ENCODE assay signal across 12 cellular contexts in genomic region chr6:44627091-44627878, GRCh38.
DNase-seq lines count a peak whose midpoint lies in the region; ATAC-seq and TF ChIP-seq lines count a peak whose summit lies in the region.
"Had no signal": no experiment of that assay in that cellular context is flagged by ENCODE, and none has a peak within 500 bp of the region (broad histone marks: within the 10 kb centered on the region; RNA-seq: fewer than 3 reads in every experiment).

No MANE protein-coding gene starts in this region.

- H3K27ac ChIP-seq in adrenal gland: no peak overlapping the region
- no peak overlapping the region for H3K27ac ChIP-seq in transverse colon
- no peak overlapping the region for H3K27ac ChIP-seq in mesenchymal stem cell (ENCODE audit: low read length, poor library complexity, severe bottlenecking)

- H4K8ac ChIP-seq in mesenchymal stem cell (ENCODE audit: low read length): no peak overlapping the region

- H3K79me1 ChIP-seq in mesenchymal stem cell (replicated peaks; ENCODE audit: low read length, poor library complexity, severe bottlenecking): no peaks in the 10 kb centered on the region

- H2BK12ac ChIP-seq in mesenchymal stem cell (ENCODE audit: low read length in 2 of 2): no peak overlapping the region

- peak; percentile 20 for ATAC-seq in activated CD8-positive, alpha-beta T cell treated with anti-CD3 and anti-CD28 coated beads for 36 hours
- ATAC-seq in activated CD8-positive, alpha-beta T cell treated with anti-CD3 and anti-CD28 coated beads, Interleukin-2, amount 10 ng/mL, durations not matched to agents 7 days and 5 days: no peak
- peak; percentile 41 for ATAC-seq in left lobe of liver
- no peak for ATAC-seq in activated CD8-positive, alpha-beta memory T cell treated with anti-CD3 and anti-CD28 coated beads, Interleukin-2, amount 10 ng/mL, durations not matched to agents 7 days and 5 days

- intact Hi-C loops in activated CD8-positive, alpha-beta T cell treated with anti-CD3 and anti-CD28 coated beads for 36 hours (cut with micrococcal nuclease): no loop called here
- intact Hi-C loops in adrenal gland (cut with DNase I) (no loop called here), transverse colon (cut with DNase I; ENCODE audit: low total_unique reads) (no loop called here)

- no peak overlapping the region for H3K4me3 ChIP-seq in adrenal gland
- H3K4me3 ChIP-seq in transverse colon: no peak overlapping the region
- no peak overlapping the region for H3K4me3 ChIP-seq in mesenchymal stem cell (ENCODE audit: insufficient read depth in 1 of 2, low read depth in 1 of 2, low read length in 2 of 2)

- in situ Hi-C loops in transverse colon (cut with MboI; ENCODE audit: low pct_ligation_motif_present in 1 of 4, low pct_unique_long_range_greater_than_20kb in 1 of 4, low sequenced_read_pairs in 3 of 4): loop anchor here in 1 of 4 donors (25.0 kb wide), 1 partner anchor 1285 kb away; no protein-coding TSS in a partner anchor

- no peak overlapping the region for H3K14ac ChIP-seq in mesenchymal stem cell (ENCODE audit: low read length in 2 of 2)

- H2BK120ac ChIP-seq in mesenchymal stem cell (ENCODE audit: low read depth, low read length): no peak overlapping the region

- TF ChIP-seq EP300 in transverse colon (IDR thresholded peaks at IDR 0.05; ENCODE audit: low read depth): no peak

- H3K4me2 ChIP-seq in mesenchymal stem cell (ENCODE audit: low read length, poor library complexity, severe bottlenecking): no peak overlapping the region
- H3K4me2 ChIP-seq: SK-N-SH had no signal

- H4K91ac ChIP-seq in mesenchymal stem cell (ENCODE audit: low read length): no peak overlapping the region

- CTCF ChIA-PET in activated CD8-positive, alpha-beta T cell treated with anti-CD3 and anti-CD28 coated beads for 36 hours (lab: Charles Lee): interaction anchor here (1.1 to 1.5 kb wide), 3 partner anchors 28 to 152 kb away, joined by 3 to 7 read pairs (median 5); no protein-coding TSS in a partner anchor
- CTCF ChIA-PET in activated CD8-positive, alpha-beta T cell treated with anti-CD3 and anti-CD28 coated beads, Interleukin-2, amount 10 ng/mL, durations not matched to agents 7 days and 5 days (lab: Charles Lee): interaction anchor here (1.3 to 1.7 kb wide), 2 partner anchors 151 to 1303 kb away, joined by 3 read pairs; no protein-coding TSS in a partner anchor
- CTCF ChIA-PET in activated CD8-positive, alpha-beta memory T cell treated with anti-CD3 and anti-CD28 coated beads, Interleukin-2, amount 10 ng/mL, durations not matched to agents 7 days and 5 days (lab: Charles Lee): no interaction called here

- no peak overlapping the region for H2AFZ ChIP-seq in mesenchymal stem cell (ENCODE audit: low read depth, low read length)

- TF ChIP-seq POLR2A in adrenal gland (IDR thresholded peaks at IDR 0.05) (no peak), transverse colon (IDR thresholded peaks at IDR 0.05) (no peak)

- H2BK5ac ChIP-seq in mesenchymal stem cell (ENCODE audit: low read depth, low read length, poor library complexity, severe bottlenecking): no peak overlapping the region

- no peak overlapping the region for H3K4ac ChIP-seq in mesenchymal stem cell (ENCODE audit: low read depth in 1 of 2, low read length in 2 of 2)

- WGBS in adrenal gland, 4 donors: 63 to 74% (median 69%) methylated on average over 21 to 23 of the region's 23 CpGs
- 79 to 100% methylated on average over 2 to 23 of the region's 23 CpGs for WGBS in transverse colon (ENCODE audit: low coverage in 1 of 2), 2 donors
- WGBS in mesenchymal stem cell: 78% methylated on average over 17 of the region's 23 CpGs

- no peak overlapping the region for H3K4me3 Mint-ChIP-seq in activated CD8-positive, alpha-beta T cell treated with anti-CD3 and anti-CD28 coated beads for 36 hours
- no peak overlapping the region for H3K4me3 Mint-ChIP-seq in activated CD8-positive, alpha-beta T cell treated with anti-CD3 and anti-CD28 coated beads, Interleukin-2, amount 10 ng/mL, durations not matched to agents 7 days and 5 days
- H3K4me3 Mint-ChIP-seq in activated CD8-positive, alpha-beta memory T cell treated with anti-CD3 and anti-CD28 coated beads, Interleukin-2, amount 10 ng/mL, durations not matched to agents 7 days and 5 days: no peak overlapping the region

- no peaks in the 10 kb centered on the region for H3K27me3 Mint-ChIP-seq in activated CD8-positive, alpha-beta T cell treated with anti-CD3 and anti-CD28 coated beads for 36 hours
- peaks cover 8% of the 10 kb centered on the region for H3K27me3 Mint-ChIP-seq in activated CD8-positive, alpha-beta T cell treated with anti-CD3 and anti-CD28 coated beads, Interleukin-2, amount 10 ng/mL, durations not matched to agents 7 days and 5 days (ENCODE audit: low read depth)
- H3K27me3 Mint-ChIP-seq in activated CD8-positive, alpha-beta memory T cell treated with anti-CD3 and anti-CD28 coated beads, Interleukin-2, amount 10 ng/mL, durations not matched to agents 7 days and 5 days: peaks cover 2% of the 10 kb centered on the region

- no peaks in the 10 kb centered on the region for H3K9me3 ChIP-seq in adrenal gland (replicated peaks in 1 of 3)
- no peaks in the 10 kb centered on the region for H3K9me3 ChIP-seq in transverse colon
- H3K9me3 ChIP-seq in mesenchymal stem cell (ENCODE audit: control insufficient read depth, low read length): no peaks in the 10 kb centered on the region
- H3K9me3 ChIP-seq: SK-N-SH had no signal

- H3K4me1 Mint-ChIP-seq in activated CD8-positive, alpha-beta T cell treated with anti-CD3 and anti-CD28 coated beads for 36 hours (ENCODE audit: low read depth): peaks cover 6% of the 10 kb centered on the region
- H3K4me1 Mint-ChIP-seq in activated CD8-positive, alpha-beta T cell treated with anti-CD3 and anti-CD28 coated beads, Interleukin-2, amount 10 ng/mL, durations not matched to agents 7 days and 5 days (ENCODE audit: low read depth): peaks cover 7% of the 10 kb centered on the region
- H3K4me1 Mint-ChIP-seq in activated CD8-positive, alpha-beta memory T cell treated with anti-CD3 and anti-CD28 coated beads, Interleukin-2, amount 10 ng/mL, durations not matched to agents 7 days and 5 days: peaks cover 10% of the 10 kb centered on the region

- no peaks in the 10 kb centered on the region for H3K9me3 Mint-ChIP-seq in activated CD8-positive, alpha-beta T cell treated with anti-CD3 and anti-CD28 coated beads for 36 hours
- no peaks in the 10 kb centered on the region for H3K9me3 Mint-ChIP-seq in activated CD8-positive, alpha-beta T cell treated with anti-CD3 and anti-CD28 coated beads, Interleukin-2, amount 10 ng/mL, durations not matched to agents 7 days and 5 days (ENCODE audit: insufficient read depth)
- H3K9me3 Mint-ChIP-seq in activated CD8-positive, alpha-beta memory T cell treated with anti-CD3 and anti-CD28 coated beads, Interleukin-2, amount 10 ng/mL, durations not matched to agents 7 days and 5 days (ENCODE audit: low read depth): no peaks in the 10 kb centered on the region

- no peak for DNase-seq in activated CD8-positive, alpha-beta T cell treated with anti-CD3 and anti-CD28 coated beads for 36 hours
- no peak for DNase-seq in activated CD8-positive, alpha-beta T cell treated with anti-CD3 and anti-CD28 coated beads, Interleukin-2, amount 10 ng/mL, durations not matched to agents 7 days and 5 days
- peak in 4 of 7 donors; percentile 8 to 53 (median 33) for DNase-seq in adrenal gland
- no peak for DNase-seq in left lobe of liver (ENCODE audit: low spot score)
- peak; percentile 23 for DNase-seq in transverse colon
- no peak for DNase-seq in activated CD8-positive, alpha-beta memory T cell treated with anti-CD3 and anti-CD28 coated beads, Interleukin-2, amount 10 ng/mL, durations not matched to agents 7 days and 5 days
- no peak for DNase-seq in mesenchymal stem cell
- no peak for DNase-seq in activated CD8-positive, alpha-beta memory T cell treated with anti-CD3 and anti-CD28 coated beads for 24 hours
- DNase-seq: activated CD8-positive, alpha-beta memory T cell treated with anti-CD3 and anti-CD28 coated beads, Interleukin-2, amount 50 U/mL, for 4 hours; DND-41; kidney glomerular epithelial cell; SK-N-SH had no signal

- H3K4me1 ChIP-seq in adrenal gland (replicated peaks in 1 of 2) (peaks cover 0 to 2% of the 10 kb centered on the region in 2 donors), transverse colon (peaks cover 0 to 6% (median 2%) of the 10 kb centered on the region in 4 donors), mesenchymal stem cell (ENCODE audit: control insufficient read depth, insufficient read depth, low read depth, low read length) (peaks cover 14% of the 10 kb centered on the region)

- no peak overlapping the region for H3K9ac ChIP-seq in mesenchymal stem cell (ENCODE audit: low read length)
- H3K9ac ChIP-seq: SK-N-SH had no signal

- no peak overlapping the region for H2BK15ac ChIP-seq in mesenchymal stem cell (ENCODE audit: low read depth, poor library complexity, severe bottlenecking)

- no peak overlapping the region for H3K23ac ChIP-seq in mesenchymal stem cell (ENCODE audit: low read length in 2 of 2)

- TF ChIP-seq CTCF in activated CD8-positive, alpha-beta T cell treated with anti-CD3 and anti-CD28 coated beads for 36 hours (IDR thresholded peaks at IDR 0.05): no peak
- no peak for TF ChIP-seq CTCF in adrenal gland (IDR thresholded peaks at IDR 0.05)
- no peak for TF ChIP-seq CTCF in transverse colon (IDR thresholded peaks at IDR 0.05)

- H3K27me3 ChIP-seq in adrenal gland (no peaks in the 10 kb centered on the region), transverse colon (peaks cover 5% of the 10 kb centered on the region), mesenchymal stem cell (ENCODE audit: control insufficient read depth in 1 of 2, insufficient read depth in 1 of 2, low read length in 2 of 2) (peaks cover 0 to 29% of the 10 kb centered on the region in 2 experiments)

- no peak overlapping the region for H3K27ac Mint-ChIP-seq in activated CD8-positive, alpha-beta T cell treated with anti-CD3 and anti-CD28 coated beads for 36 hours
- no peak overlapping the region for H3K27ac Mint-ChIP-seq in activated CD8-positive, alpha-beta T cell treated with anti-CD3 and anti-CD28 coated beads, Interleukin-2, amount 10 ng/mL, durations not matched to agents 7 days and 5 days
- no peak overlapping the region for H3K27ac Mint-ChIP-seq in activated CD8-positive, alpha-beta memory T cell treated with anti-CD3 and anti-CD28 coated beads, Interleukin-2, amount 10 ng/mL, durations not matched to agents 7 days and 5 days

- H2AK5ac ChIP-seq in mesenchymal stem cell (ENCODE audit: low read length, severe bottlenecking): no peak overlapping the region

- no peaks in the 10 kb centered on the region for H3K36me3 ChIP-seq in adrenal gland (replicated peaks in 1 of 2)
- H3K36me3 ChIP-seq in transverse colon: no peaks in the 10 kb centered on the region
- no peaks in the 10 kb centered on the region for H3K36me3 ChIP-seq in mesenchymal stem cell (ENCODE audit: control insufficient read depth in 1 of 2, insufficient read depth in 2 of 2, low read depth in 1 of 2, low read length in 2 of 2)

- H3K18ac ChIP-seq in mesenchymal stem cell (ENCODE audit: low read depth in 1 of 2, low read length in 2 of 2): no peak overlapping the region

- POLR2A ChIA-PET in activated CD8-positive, alpha-beta T cell treated with anti-CD3 and anti-CD28 coated beads for 36 hours (lab: Charles Lee): no interaction called here
- POLR2A ChIA-PET in activated CD8-positive, alpha-beta T cell treated with anti-CD3 and anti-CD28 coated beads, Interleukin-2, amount 10 ng/mL, durations not matched to agents 7 days and 5 days (lab: Charles Lee): interaction anchor here (0.6 kb wide), 1 partner anchor 748 kb away, joined by 4 read pairs; no protein-coding TSS in a partner anchor

- H3K36me3 Mint-ChIP-seq in activated CD8-positive, alpha-beta T cell treated with anti-CD3 and anti-CD28 coated beads for 36 hours (ENCODE audit: low read depth): no peaks in the 10 kb centered on the region
- no peaks in the 10 kb centered on the region for H3K36me3 Mint-ChIP-seq in activated CD8-positive, alpha-beta T cell treated with anti-CD3 and anti-CD28 coated beads, Interleukin-2, amount 10 ng/mL, durations not matched to agents 7 days and 5 days (ENCODE audit: low read depth)
- H3K36me3 Mint-ChIP-seq in activated CD8-positive, alpha-beta memory T cell treated with anti-CD3 and anti-CD28 coated beads, Interleukin-2, amount 10 ng/mL, durations not matched to agents 7 days and 5 days: no peaks in the 10 kb centered on the region

Comparison
In these comparisons a context has a peak if more than half of its experiments do, and no peak if none do; other contexts are left out.
1. ATAC-seq: peak in activated CD8-positive, alpha-beta T cell treated with anti-CD3 and anti-CD28 coated beads for 36 hours (single experiment) and left lobe of liver (single experiment); none in activated CD8-positive, alpha-beta T cell treated with anti-CD3 and anti-CD28 coated beads, Interleukin-2, amount 10 ng/mL, durations not matched to agents 7 days and 5 days (single experiment) and activated CD8-positive, alpha-beta memory T cell treated with anti-CD3 and anti-CD28 coated beads, Interleukin-2, amount 10 ng/mL, durations not matched to agents 7 days and 5 days (single experiment).
2. DNase-seq: peak in adrenal gland (4 of 7) and transverse colon (single experiment); none in activated CD8-positive, alpha-beta T cell treated with anti-CD3 and anti-CD28 coated beads for 36 hours (single experiment), activated CD8-positive, alpha-beta T cell treated with anti-CD3 and anti-CD28 coated beads, Interleukin-2, amount 10 ng/mL, durations not matched to agents 7 days and 5 days (single experiment), left lobe of liver (single experiment), activated CD8-positive, alpha-beta memory T cell treated with anti-CD3 and anti-CD28 coated beads, Interleukin-2, amount 10 ng/mL, durations not matched to agents 7 days and 5 days (single experiment), mesenchymal stem cell (single experiment) and activated CD8-positive, alpha-beta memory T cell treated with anti-CD3 and anti-CD28 coated beads for 24 hours (single experiment).